ENCODE assay signal across 1 cellular context in genomic region chr14:61255968-61256367, GRCh38.
TF ChIP-seq lines count a peak whose summit lies in the region.

No MANE protein-coding gene starts in this region.

TF ChIP-seq in SK-N-SH, 30 proteins besides CTCF, POLR2A, EP300 and RAD21 (continued from another document):
- peak; percentile 97 for TF ChIP-seq PBX3 (IDR thresholded peaks at IDR 0.05)
- TF ChIP-seq MXI1 (IDR thresholded peaks at IDR 0.05; ENCODE audit: low read depth, low read length) = no peak
- TF ChIP-seq MAX (IDR thresholded peaks at IDR 0.05; ENCODE audit: low read depth) = no peak
- TF ChIP-seq GATA2 (CRISPR knock-in tag; IDR thresholded peaks at IDR 0.05) = no peak
- TF ChIP-seq TAF1 (IDR thresholded peaks at IDR 0.05; ENCODE audit: borderline replicate concordance, low read depth, low read length) = no peak
- no peak for TF ChIP-seq RFX5 (IDR thresholded peaks at IDR 0.05; ENCODE audit: low read length)
- TF ChIP-seq SMC3 (IDR thresholded peaks at IDR 0.05; ENCODE audit: low read depth, low read length) = no peak
- TF ChIP-seq POLR2AphosphoS5 (IDR thresholded peaks at IDR 0.05; ENCODE audit: low read depth, low read length) = peak; percentile 70; the same call in 1 of the 2 replicates
- peak; percentile 72; the same call in 1 of the 2 replicates for TF ChIP-seq MEF2A (IDR thresholded peaks at IDR 0.05; ENCODE audit: borderline replicate concordance, low read depth)
- TF ChIP-seq NFIC (IDR thresholded peaks at IDR 0.05; ENCODE audit: borderline replicate concordance) = peak; percentile 58
- TF ChIP-seq FOXM1 (IDR thresholded peaks at IDR 0.05; ENCODE audit: low read depth) = peak; percentile 77
- TF ChIP-seq SIN3A (IDR thresholded peaks at IDR 0.05; ENCODE audit: borderline replicate concordance, low read depth, low read length) = peak; percentile 64; the same call in 1 of the 2 replicates
- TF ChIP-seq RCOR1 (IDR thresholded peaks at IDR 0.05; ENCODE audit: low read length) = no peak
- no peak for TF ChIP-seq YY1 (IDR thresholded peaks at IDR 0.05; ENCODE audit: low read depth)
- peak; percentile 94 for TF ChIP-seq TCF12 (IDR thresholded peaks at IDR 0.05)
- 0 out of 2 replicates have a peak, but pooled peaks have one; percentile 37 for TF ChIP-seq ZBTB33 (IDR thresholded peaks at IDR 0.05; ENCODE audit: borderline replicate concordance, low read depth)
- no peak for TF ChIP-seq USF2 (IDR thresholded peaks at IDR 0.05; ENCODE audit: borderline replicate concordance, low read depth, low read length)
- TF ChIP-seq ELF1 (IDR thresholded peaks at IDR 0.05) = no peak; the same call in 1 of the 2 replicates
- no peak for TF ChIP-seq IRF3 (IDR thresholded peaks at IDR 0.05; ENCODE audit: low read depth, low read length)
- peak; percentile 89 for TF ChIP-seq TEAD4 (IDR thresholded peaks at IDR 0.05; ENCODE audit: borderline replicate concordance, insufficient read depth)
- no peak for TF ChIP-seq USF1 (IDR thresholded peaks at IDR 0.05; ENCODE audit: borderline replicate concordance, low read depth)
- no peak for TF ChIP-seq EZH2phosphoT487 (IDR thresholded peaks at IDR 0.05; ENCODE audit: borderline replicate concordance, low read depth)
- no peak for TF ChIP-seq NRF1 (IDR thresholded peaks at IDR 0.05; ENCODE audit: low read depth, low read length)
